In the genomic region with DNA sequence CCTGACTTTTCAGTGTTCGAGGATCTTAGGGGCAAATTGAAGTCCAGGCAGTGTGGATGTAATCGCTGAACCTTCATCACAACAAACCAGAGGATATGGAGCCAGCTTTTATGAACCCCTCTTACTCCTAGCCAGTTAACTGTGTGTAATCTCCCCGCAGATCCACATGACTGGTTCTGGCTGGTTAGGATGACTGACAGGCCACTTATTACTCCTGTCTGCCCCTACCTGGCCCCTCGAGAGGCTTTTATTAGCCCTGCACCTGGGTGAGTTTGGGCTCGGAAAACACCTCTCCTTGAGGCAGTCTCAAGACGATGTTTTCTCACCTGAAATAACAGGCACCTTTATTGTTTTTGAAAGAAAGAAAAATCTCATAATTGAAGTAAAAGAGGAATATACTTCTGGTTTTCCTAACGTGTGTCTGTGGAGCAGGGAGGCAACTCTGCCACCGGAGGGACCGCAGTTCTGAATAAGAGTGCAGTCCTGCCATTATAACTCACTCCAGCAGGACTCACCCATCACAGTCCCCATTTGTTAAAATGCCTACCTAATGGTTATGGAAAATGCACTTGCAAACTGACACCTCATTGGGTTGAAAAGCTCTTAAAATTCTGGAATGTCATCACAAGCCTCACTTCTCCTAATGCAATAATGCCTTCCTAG, we compare ENCODE assay signal across 13 cellular contexts.
A peak's percentile ranks its signal among the peaks of the same experiment; 100 is the strongest.
DNase-seq lines count a peak whose midpoint lies in the region; ATAC-seq and TF ChIP-seq lines count a peak whose summit lies in the region.
"Had no signal": no experiment of that assay in that cellular context is flagged by ENCODE, and none has a peak within 500 bp of the region (broad histone marks: within the 10 kb centered on the region; RNA-seq: fewer than 3 reads in every experiment).

No MANE protein-coding gene starts in this region.

- H3K27ac Mint-ChIP-seq in chondrocyte (ENCODE audit: unreplicated experiment), result no peak overlapping the region
- H3K27ac Mint-ChIP-seq: activated T-helper 17 cell treated with anti-CD3 and anti-CD28 coated beads, Interleukin-2, amount 50 U/mL, for 72 hours; CD4-positive, CD25-positive, alpha-beta regulatory T cell; IgD-negative memory B cell; mesothelial cell of epicardium had no signal

- no peaks in the 10 kb centered on the region for H3K4me1 Mint-ChIP-seq in chondrocyte (ENCODE audit: low read depth)
- H3K4me1 Mint-ChIP-seq: activated T-helper 17 cell treated with anti-CD3 and anti-CD28 coated beads, Interleukin-2, amount 50 U/mL, for 72 hours; CD4-positive, CD25-positive, alpha-beta regulatory T cell; IgD-negative memory B cell; mesothelial cell of epicardium had no signal

- H3K4me2 ChIP-seq in hepatocyte, result no peak overlapping the region

- H3K4me3 ChIP-seq in HFF-Myc (replicated peaks; ENCODE audit: low read depth, low read length) (no peak overlapping the region), Panc1 (ENCODE audit: low read depth in 2 of 2, low read length in 2 of 2) (no peak overlapping the region), hepatocyte (no peak overlapping the region), MG63 (no peak overlapping the region)

- H3K36me3 Mint-ChIP-seq in chondrocyte (ENCODE audit: low read depth), result no peaks in the 10 kb centered on the region
- H3K36me3 Mint-ChIP-seq: CD4-positive, CD25-positive, alpha-beta regulatory T cell; IgD-negative memory B cell; mesothelial cell of epicardium had no signal

- no peaks in the 10 kb centered on the region for H4K20me1 ChIP-seq in hepatocyte (ENCODE audit: insufficient read depth, poor library complexity, severe bottlenecking)

- H3K4me1 ChIP-seq in Panc1 (ENCODE audit: control insufficient read depth, insufficient read depth, low read length) (no peaks in the 10 kb centered on the region), hepatocyte (ENCODE audit: insufficient read depth) (no peaks in the 10 kb centered on the region)

- CTCF ChIA-PET in Panc1 (lab: Charles Lee), result no interaction called here

- H3K27me3 ChIP-seq in Panc1 (ENCODE audit: control insufficient read depth, insufficient read depth, low read length) (no peaks in the 10 kb centered on the region), hepatocyte (peaks cover 9% of the 10 kb centered on the region), MG63 (no peaks in the 10 kb centered on the region)

- no peaks in the 10 kb centered on the region for H3K9me3 Mint-ChIP-seq in chondrocyte (ENCODE audit: low read depth)
- H3K9me3 Mint-ChIP-seq: mesothelial cell of epicardium had no signal

- no peak overlapping the region for H3K4me3 Mint-ChIP-seq in chondrocyte (ENCODE audit: unreplicated experiment)
- H3K4me3 Mint-ChIP-seq: activated T-helper 17 cell treated with anti-CD3 and anti-CD28 coated beads, Interleukin-2, amount 50 U/mL, for 72 hours; CD4-positive, CD25-positive, alpha-beta regulatory T cell; mesothelial cell of epicardium had no signal

- peak; percentile 9 for DNase-seq in DMS79 (lab: John Stamatoyannopoulos, UW)
- DNase-seq in HFF-Myc (ENCODE audit: extremely low read depth, low read depth), result no peak
- no peak for DNase-seq in Panc1 (ENCODE audit: low read depth, low spot score)
- peak; percentile 22 for DNase-seq in hepatocyte (ENCODE audit: low spot score)
- no peak for DNase-seq in OCI-M1 (lab: John Stamatoyannopoulos, UW)
- DNase-seq in MG63, result no peak
- DNase-seq in chondrocyte (ENCODE audit: low spot score), result no peak
- DNase-seq in ureter (ENCODE audit: low spot score), result no peak
- DNase-seq: activated CD4-positive, alpha-beta T cell treated with anti-CD3 and anti-CD28 coated beads for 1 hour; CD4-positive, CD25-positive, alpha-beta regulatory T cell had no signal

- ATAC-seq in Panc1, result peak; percentile 71
- ATAC-seq: activated T-helper 17 cell treated with anti-CD3 and anti-CD28 coated beads, Interleukin-2, amount 50 U/mL, for 72 hours had no signal

- H3K36me3 ChIP-seq in Panc1 (ENCODE audit: control insufficient read depth, insufficient read depth, low read length) (no peaks in the 10 kb centered on the region), hepatocyte (replicated peaks; ENCODE audit: insufficient read depth, low read depth) (no peaks in the 10 kb centered on the region), MG63 (no peaks in the 10 kb centered on the region)

- POLR2A ChIA-PET in Panc1 (lab: Charles Lee), result no interaction called here

- H3K9me3 ChIP-seq in Panc1 (ENCODE audit: control insufficient read depth, insufficient read depth, low read depth, low read length), result no peaks in the 10 kb centered on the region
- H3K9me3 ChIP-seq in hepatocyte (ENCODE audit: low read depth), result no peaks in the 10 kb centered on the region
- H3K9me3 ChIP-seq in MG63, result no peaks in the 10 kb centered on the region

- peaks cover 6% of the 10 kb centered on the region for H3K27me3 Mint-ChIP-seq in chondrocyte (ENCODE audit: low read depth)
- H3K27me3 Mint-ChIP-seq: activated T-helper 17 cell treated with anti-CD3 and anti-CD28 coated beads, Interleukin-2, amount 50 U/mL, for 72 hours; CD4-positive, CD25-positive, alpha-beta regulatory T cell; IgD-negative memory B cell had no signal

- intact Hi-C loops in Panc1 (cut with micrococcal nuclease; ENCODE audit: unreplicated experiment), result no loop called here

- in situ Hi-C loops in Panc1 (cut with HindIII; ENCODE audit: low pct_unique_long_range_greater_than_20kb, low sequenced_read_pairs), result no loop called here

- H3K27ac ChIP-seq in Panc1 (ENCODE audit: low read length) (no peak overlapping the region), hepatocyte (no peak overlapping the region)

- no peaks in the 10 kb centered on the region for H3K9me2 ChIP-seq in hepatocyte (replicated peaks; ENCODE audit: insufficient read depth)

- peak; percentile 25 for TF ChIP-seq CTCF in HFF-Myc (IDR thresholded peaks at IDR 0.05; ENCODE audit: low read depth, low read length, missing control alignments)
- TF ChIP-seq CTCF in Panc1 (IDR thresholded peaks at IDR 0.05), result peak; percentile 46
- TF ChIP-seq CTCF in hepatocyte (IDR thresholded peaks at IDR 0.05; ENCODE audit: poor library complexity), result peak; percentile 15
- TF ChIP-seq CTCF in chondrocyte (IDR thresholded peaks at IDR 0.05), result no peak

- no TSS peak for BruUV-seq in Panc1 (replicated peaks; lab: Mats Ljungman, UMichigan)

- no peak overlapping the region for H2AFZ ChIP-seq in hepatocyte

- 55% methylated on average over 9 of the region's 9 CpGs for WGBS in hepatocyte (ENCODE audit: low lambda C conversion rate, missing lambda C conversion rate)

- no peaks in the 10 kb centered on the region for H3K79me2 ChIP-seq in hepatocyte

Comparison
In these comparisons a context has a peak if more than half of its experiments do, and no peak if none do; other contexts are left out.
1. DNase-seq: peak in DMS79 (single experiment) and hepatocyte (single experiment); none in HFF-Myc (single experiment), Panc1 (single experiment), OCI-M1 (single experiment), MG63 (single experiment), chondrocyte (single experiment) and ureter (single experiment).